In genomic region chr18:74819433-74820059, GRCh38 we compare ENCODE assay signal across 8 cellular contexts.
DNase-seq lines count a peak whose midpoint lies in the region; ATAC-seq and TF ChIP-seq lines count a peak whose summit lies in the region.

No MANE protein-coding gene starts in this region.

- RAD21 ChIA-PET in HCT116 (lab: Charles Lee; ENCODE audit: low non-redundant PET in 1 of 2, low total read pairs in 2 of 2, uncharacterized antibody in 2 of 2, unreplicated experiment in 2 of 2), result interaction anchor here in 1 of 2 experiments (0.6 kb wide), 1 partner anchor 276 kb away, joined by 5 read pairs; no protein-coding TSS in a partner anchor

- no peak overlapping the region for H3K9ac ChIP-seq in HCT116 (ENCODE audit: low read length)

- CTCF ChIA-PET in HCT116 (lab: Charles Lee), result interaction anchor here (1.0 to 1.7 kb wide), 10 partner anchors 9 to 211 kb away, joined by 3 to 17 read pairs (median 3); no protein-coding TSS in a partner anchor

- no peaks in the 10 kb centered on the region for H3K27me3 ChIP-seq in HCT116 (ENCODE audit: insufficient read depth, low read length)

- no peaks in the 10 kb centered on the region for H3K9me2 ChIP-seq in HCT116 (ENCODE audit: insufficient read depth)

- TF ChIP-seq RAD21 in HCT116 (IDR thresholded peaks at IDR 0.05; ENCODE audit: low read depth), result peak; percentile 56

- peaks cover 0 to 6% of the 10 kb centered on the region in 2 experiments; a peak in 1 of 4 replicates for H3K4me1 ChIP-seq in HCT116 (ENCODE audit: control insufficient read depth in 1 of 2, insufficient read depth in 2 of 2, low read length in 2 of 2)

- ATAC-seq in HCT116, result peak; percentile 100

- no peak overlapping the region for H3K4me3 ChIP-seq in HCT116 (replicated peaks in 1 of 2; ENCODE audit: low read depth in 1 of 2, low read length in 2 of 2)

- BruUV-seq in HCT116 (replicated peaks; lab: Mats Ljungman, UMichigan), result no TSS peak

- H4K20me1 ChIP-seq in HCT116 (ENCODE audit: insufficient read depth), result no peaks in the 10 kb centered on the region

- TF ChIP-seq CTCF in GM12873 (IDR thresholded peaks at IDR 0.05; ENCODE audit: insufficient read depth, low read depth, low read length, missing control alignments) (peak; percentile 69), HCT116 (IDR thresholded peaks at IDR 0.05 in 2 of 3, conservative IDR thresholded peaks at IDR 0.05 in 1 of 3; ENCODE audit: borderline replicate concordance in 1 of 3, insufficient read depth in 1 of 3, low read depth in 2 of 3, low read length in 2 of 3) (peak; percentile 56 to 98 (median 96); a peak in 5 of 6 replicates)

- no peaks in the 10 kb centered on the region for H3K36me3 ChIP-seq in HCT116 (ENCODE audit: control insufficient read depth in 1 of 2, insufficient read depth in 2 of 2, low read length in 2 of 2)

- H3K9me3 ChIP-seq in HCT116 (ENCODE audit: control insufficient read depth in 1 of 2, insufficient read depth in 1 of 2, low read depth in 1 of 2, low read length in 2 of 2), result no peaks in the 10 kb centered on the region

- intact Hi-C loops in HCT116 (cut with micrococcal nuclease), result loop anchor here (5.0 kb wide), 1 partner anchor 162 kb away; no protein-coding TSS in a partner anchor

- POLR2A ChIA-PET in HCT116 (lab: Charles Lee), result no interaction called here

- TF ChIP-seq POLR2A in HCT116 (IDR thresholded peaks at IDR 0.05; ENCODE audit: borderline replicate concordance, extremely low read depth, insufficient read depth, insufficient read length), result no peak

- no peak overlapping the region for H2AFZ ChIP-seq in HCT116 (ENCODE audit: low read depth, low read length, poor library complexity, severe bottlenecking)

- H3K4me2 ChIP-seq in HCT116 (ENCODE audit: low read length), result peak overlapping the region; percentile 11; the same call in 1 of the 2 replicates

- H3K27ac ChIP-seq in HCT116 (ENCODE audit: low read depth, low read length), result no peak overlapping the region

- DNase-seq in HCT116 (ENCODE audit: low read depth, low spot score) (no peak), NCI-H82 treated with DMSO at 0.1 percent for 48 hours (lab: John Stamatoyannopoulos, UW; ENCODE audit: unreplicated experiment) (peak; percentile 11), iPS DF 19.7 (ENCODE audit: low read depth, low spot score) (peak; percentile 80), glomerular visceral epithelial cell (ENCODE audit: extremely low spot score) (no peak), T-helper 9 cell (no peak)
- DNase-seq in stimulated activated CD4-positive, alpha-beta T cell treated with anti-CD3 and anti-CD28 coated beads, Interleukin-4, amount 100 ng/mL, for 4 hours, result no peak
- DNase-seq in stimulated activated CD4-positive, alpha-beta T cell treated with anti-CD3 and anti-CD28 coated beads, Interleukin-2, amount 100 ng/mL, for 24 hours, result no peak

- H3K79me2 ChIP-seq in HCT116 (ENCODE audit: insufficient read depth, low read length), result no peaks in the 10 kb centered on the region

TF ChIP-seq in HCT116, 20 proteins besides CTCF, POLR2A, EP300 and RAD21:
- TF ChIP-seq, protein P1, sequence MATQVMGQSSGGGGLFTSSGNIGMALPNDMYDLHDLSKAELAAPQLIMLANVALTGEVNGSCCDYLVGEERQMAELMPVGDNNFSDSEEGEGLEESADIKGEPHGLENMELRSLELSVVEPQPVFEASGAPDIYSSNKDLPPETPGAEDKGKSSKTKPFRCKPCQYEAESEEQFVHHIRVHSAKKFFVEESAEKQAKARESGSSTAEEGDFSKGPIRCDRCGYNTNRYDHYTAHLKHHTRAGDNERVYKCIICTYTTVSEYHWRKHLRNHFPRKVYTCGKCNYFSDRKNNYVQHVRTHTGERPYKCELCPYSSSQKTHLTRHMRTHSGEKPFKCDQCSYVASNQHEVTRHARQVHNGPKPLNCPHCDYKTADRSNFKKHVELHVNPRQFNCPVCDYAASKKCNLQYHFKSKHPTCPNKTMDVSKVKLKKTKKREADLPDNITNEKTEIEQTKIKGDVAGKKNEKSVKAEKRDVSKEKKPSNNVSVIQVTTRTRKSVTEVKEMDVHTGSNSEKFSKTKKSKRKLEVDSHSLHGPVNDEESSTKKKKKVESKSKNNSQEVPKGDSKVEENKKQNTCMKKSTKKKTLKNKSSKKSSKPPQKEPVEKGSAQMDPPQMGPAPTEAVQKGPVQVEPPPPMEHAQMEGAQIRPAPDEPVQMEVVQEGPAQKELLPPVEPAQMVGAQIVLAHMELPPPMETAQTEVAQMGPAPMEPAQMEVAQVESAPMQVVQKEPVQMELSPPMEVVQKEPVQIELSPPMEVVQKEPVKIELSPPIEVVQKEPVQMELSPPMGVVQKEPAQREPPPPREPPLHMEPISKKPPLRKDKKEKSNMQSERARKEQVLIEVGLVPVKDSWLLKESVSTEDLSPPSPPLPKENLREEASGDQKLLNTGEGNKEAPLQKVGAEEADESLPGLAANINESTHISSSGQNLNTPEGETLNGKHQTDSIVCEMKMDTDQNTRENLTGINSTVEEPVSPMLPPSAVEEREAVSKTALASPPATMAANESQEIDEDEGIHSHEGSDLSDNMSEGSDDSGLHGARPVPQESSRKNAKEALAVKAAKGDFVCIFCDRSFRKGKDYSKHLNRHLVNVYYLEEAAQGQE (IDR thresholded peaks at IDR 0.05; ENCODE audit: low read depth), result no peak
- TF ChIP-seq YY1 (IDR thresholded peaks at IDR 0.05; ENCODE audit: extremely low read depth, insufficient replicate concordance, low read depth, low read length), result peak; percentile 7
- 0 out of 2 replicates have a peak, but pooled peaks have one; percentile 51 for TF ChIP-seq CBX3 (IDR thresholded peaks at IDR 0.05; ENCODE audit: low read depth)
- TF ChIP-seq ZFX (IDR thresholded peaks at IDR 0.05), result no peak

Comparison
In these comparisons a context has a peak if more than half of its experiments do, and no peak if none do; other contexts are left out.
1. DNase-seq: peak in NCI-H82 treated with DMSO at 0.1 percent for 48 hours (single experiment) and iPS DF 19.7 (single experiment); none in HCT116 (single experiment), stimulated activated CD4-positive, alpha-beta T cell treated with anti-CD3 and anti-CD28 coated beads, Interleukin-4, amount 100 ng/mL, for 4 hours (0 of 2), stimulated activated CD4-positive, alpha-beta T cell treated with anti-CD3 and anti-CD28 coated beads, Interleukin-2, amount 100 ng/mL, for 24 hours (0 of 2), glomerular visceral epithelial cell (single experiment) and T-helper 9 cell (single experiment).